In the genomic region with DNA sequence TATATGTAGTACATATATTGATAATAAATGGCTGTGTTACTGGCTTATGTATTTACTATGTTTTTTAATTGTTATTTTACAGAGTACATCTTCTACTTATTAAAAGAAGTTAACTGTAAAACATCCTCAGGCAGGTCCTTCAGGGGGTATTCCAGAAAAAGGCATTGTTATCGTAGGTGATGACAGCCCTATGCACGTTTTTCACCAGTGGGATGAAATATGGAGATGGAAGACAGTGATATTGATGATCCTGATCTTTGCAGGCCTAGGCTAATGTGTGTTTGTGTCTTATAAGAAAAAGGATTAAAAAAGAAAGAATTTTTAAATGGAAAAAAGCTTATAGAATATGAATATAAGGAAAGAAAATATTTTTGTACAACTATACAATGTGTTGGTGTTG, we compare ENCODE assay signal across 18 cellular contexts.
"Had no signal": no experiment of that assay in that cellular context is flagged by ENCODE, and none has a peak within 500 bp of the region (broad histone marks: within the 10 kb centered on the region; RNA-seq: fewer than 3 reads in every experiment).

No MANE protein-coding gene starts in this region.

- ATAC-seq: activated CD8-positive, alpha-beta T cell treated with anti-CD3 and anti-CD28 coated beads, Interleukin-2, amount 10 ng/mL, durations not matched to agents 7 days and 5 days had no signal

- H3K9me3 ChIP-seq: pancreas, tibial nerve had no signal

- H3K9ac ChIP-seq: neural progenitor cell had no signal

- H3K4me3 ChIP-seq: lung, neural progenitor cell, pancreas, skin epidermis, tibial nerve had no signal

- H3K27me3 ChIP-seq: neural progenitor cell, pancreas, tibial nerve had no signal

- H3K36me3 ChIP-seq: neural progenitor cell, pancreas, tibial nerve had no signal

- H3K27ac ChIP-seq: neural progenitor cell had no signal

- DNase-seq: activated CD4-positive, alpha-beta T cell treated with anti-CD3 and anti-CD28 coated beads, Interleukin-2, amount 10 ng/mL, durations not matched to agents 24 days and 14 days; activated CD4-positive, CD25-positive, alpha-beta regulatory T cell; activated CD8-positive, alpha-beta memory T cell treated with anti-CD3 and anti-CD28 coated beads, Interleukin-2, amount 50 U/mL, for 48 hours; activated CD8-positive, alpha-beta T cell treated with anti-CD3 and anti-CD28 coated beads, Interleukin-2, amount 10 ng/mL, durations not matched to agents 7 days and 5 days; activated naive CD8-positive, alpha-beta T cell treated with anti-CD3 and anti-CD28 coated beads, Interleukin-2, amount 10 ng/mL, durations not matched to agents 7 days and 5 days; cerebellar nuclear complex; effector CD8-positive, alpha-beta T cell; midbrain; pancreas; retina; stimulated activated CD4-positive, alpha-beta T cell treated with anti-CD3 and anti-CD28 coated beads, Interleukin-4, amount 100 ng/mL, for 4 hours; stimulated activated CD8-positive, alpha-beta memory T cell treated with anti-CD3 and anti-CD28 coated beads, Interleukin-4, amount 100 ng/mL, for 48 hours; stimulated activated naive CD4-positive, alpha-beta T cell treated with Interleukin-2 at 50 U/mL for 16 hours; substantia nigra had no signal

- H2AFZ ChIP-seq: neural progenitor cell had no signal
